In the genomic region with DNA sequence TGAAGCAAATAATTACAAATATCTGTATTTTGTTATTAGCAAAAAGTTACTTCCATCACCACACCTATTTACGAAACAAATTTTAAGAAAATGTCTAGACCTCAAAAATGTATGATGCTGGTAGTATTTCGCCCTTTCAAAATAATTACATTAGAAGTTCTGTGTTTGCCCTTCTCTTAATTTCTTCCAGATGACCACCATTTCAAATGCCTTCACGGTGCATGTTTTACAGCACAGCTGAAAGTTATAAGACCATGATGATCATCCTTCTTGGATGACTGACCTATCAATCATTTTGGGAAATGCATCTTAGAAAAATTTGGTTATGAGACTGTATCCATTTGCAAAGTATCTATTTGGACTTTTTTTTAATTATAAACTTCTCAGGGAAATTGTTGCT, we compare ENCODE assay signal across 5 cellular contexts.
"Had no signal": no experiment of that assay in that cellular context is flagged by ENCODE, and none has a peak within 500 bp of the region (broad histone marks: within the 10 kb centered on the region; RNA-seq: fewer than 3 reads in every experiment).

No MANE protein-coding gene starts in this region.

- ATAC-seq: GM23338, K562 had no signal

- H3K9me3 Mint-ChIP-seq: GM23338 had no signal

- H3K27ac Mint-ChIP-seq: GM23338, H9 had no signal

- H3K4me3 ChIP-seq: GM23338, K562 had no signal

- H3K4me2 ChIP-seq: GM23338 had no signal

- H3K4me3 Mint-ChIP-seq: GM23338, H9 had no signal

- H2AFZ ChIP-seq: GM23338 had no signal

- DNase-seq: H9, HCEC 1CT, IMR-90 had no signal
